ENCODE assay signal across 16 cellular contexts in the genomic region with DNA sequence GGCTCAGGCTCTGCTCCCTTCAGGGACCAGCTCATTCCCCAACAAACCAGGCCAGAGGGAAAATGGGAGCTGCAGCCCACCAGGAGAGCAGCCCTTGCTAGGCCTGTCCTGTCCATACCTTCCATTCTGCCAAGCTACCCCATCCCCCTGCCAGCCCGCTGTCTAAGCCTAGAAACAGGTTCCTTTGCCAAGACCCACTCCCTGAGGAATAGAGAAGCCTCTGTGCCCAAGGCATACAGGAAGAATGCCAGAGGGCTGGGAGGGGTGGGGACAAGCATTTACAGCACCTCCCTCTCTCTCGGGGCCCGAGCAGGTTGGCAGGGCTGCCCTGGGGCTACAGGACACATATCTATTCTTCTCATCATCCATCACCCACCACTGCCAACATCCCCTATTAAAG.
"Had no signal": no experiment of that assay in that cellular context is flagged by ENCODE, and none has a peak within 500 bp of the region (broad histone marks: within the 10 kb centered on the region; RNA-seq: fewer than 3 reads in every experiment).

No MANE protein-coding gene starts in this region.

- H3K4me1 ChIP-seq: ascending aorta, colonic mucosa, lower lobe of right lung, psoas muscle, sigmoid colon, testis had no signal

- ATAC-seq: activated T-cell treated with anti-CD3 and anti-CD28 coated beads, Interleukin-2, amount 50 U/mL, for 4 hours; lower lobe of right lung; naive thymus-derived CD4-positive, alpha-beta T cell; psoas muscle had no signal

- H3K9me3 ChIP-seq: ascending aorta, colonic mucosa, lower lobe of right lung, neutrophil, psoas muscle, testis had no signal

- H3K27ac ChIP-seq: ascending aorta, colonic mucosa, lower lobe of right lung, neutrophil, psoas muscle, sigmoid colon, testis had no signal

- H3K4me3 ChIP-seq: ascending aorta, colonic mucosa, lower lobe of right lung, psoas muscle, sigmoid colon, testis had no signal

- DNase-seq: activated CD4-positive, alpha-beta memory T cell treated with anti-CD3 and anti-CD28 coated beads for 36 hours; activated gamma-delta T cell treated with Interleukin-2 at 50 U/mL for 16 hours; activated naive CD8-positive, alpha-beta T cell treated with anti-CD3 and anti-CD28 coated beads for 36 hours; activated T-cell treated with anti-CD3 and anti-CD28 coated beads, Interleukin-2, amount 50 U/mL, for 4 hours; colonic mucosa; effector CD8-positive, alpha-beta T cell; immature natural killer cell; left cardiac atrium; lower lobe of right lung; naive thymus-derived CD4-positive, alpha-beta T cell; psoas muscle; sigmoid colon; stimulated activated naive CD4-positive, alpha-beta T cell; testis had no signal

- H3K27me3 ChIP-seq: ascending aorta, colonic mucosa, sigmoid colon, testis had no signal

- H3K36me3 ChIP-seq: ascending aorta, colonic mucosa, lower lobe of right lung, neutrophil, sigmoid colon had no signal
